9 cellular contexts compared by ENCODE assay signal in the genomic region with DNA sequence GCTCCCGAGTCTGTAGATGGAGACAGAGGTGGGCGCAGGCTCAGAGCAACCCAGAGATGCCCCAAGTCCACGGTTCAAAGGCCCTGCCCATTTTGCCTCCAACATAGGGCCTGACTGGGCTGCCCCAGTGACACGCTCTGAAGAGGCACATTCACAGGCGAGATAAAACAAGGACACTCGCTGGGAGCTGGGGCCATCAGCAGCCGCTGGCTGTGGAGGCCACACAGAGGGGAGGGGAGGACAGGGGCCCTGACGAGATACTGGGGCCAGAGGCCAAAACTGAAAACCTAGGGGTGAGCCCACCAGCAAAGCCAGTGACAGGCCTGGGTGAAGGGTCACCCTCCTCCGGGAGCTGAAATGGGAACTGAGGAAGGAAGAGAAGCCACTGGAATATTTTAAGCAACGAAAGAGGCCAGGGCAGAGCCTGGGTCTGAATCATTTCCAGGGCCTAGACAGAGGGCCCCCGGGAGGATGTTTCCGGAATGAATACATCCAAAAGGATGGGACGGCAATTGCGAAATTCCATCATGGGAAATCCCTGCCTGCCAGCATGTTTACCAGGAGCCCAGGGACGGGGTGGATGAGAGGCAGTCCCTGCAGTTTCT. TPM values are rescaled to one million over a fixed set of nuclear protein-coding genes. Genes with fewer than 3 reads are reported as not detected.
DNase-seq lines count a peak whose midpoint lies in the region; ATAC-seq and TF ChIP-seq lines count a peak whose summit lies in the region.
"Had no signal": no experiment of that assay in that cellular context is flagged by ENCODE, and none has a peak within 500 bp of the region (broad histone marks: within the 10 kb centered on the region; RNA-seq: fewer than 3 reads in every experiment).

No MANE protein-coding gene starts in this region.

- H3K79me2 ChIP-seq in GM23248 (ENCODE audit: insufficient read depth) (no peaks in the 10 kb centered on the region), hepatocyte (no peaks in the 10 kb centered on the region)
- H3K79me2 ChIP-seq: parathyroid adenoma had no signal

- H4K20me1 ChIP-seq in GM23248 (ENCODE audit: insufficient read depth) (no peaks in the 10 kb centered on the region), hepatocyte (ENCODE audit: insufficient read depth, poor library complexity, severe bottlenecking) (no peaks in the 10 kb centered on the region)

- H3K36me3 ChIP-seq in GM23248 (ENCODE audit: low read depth) = no peaks in the 10 kb centered on the region
- no peaks in the 10 kb centered on the region for H3K36me3 ChIP-seq in hepatocyte (replicated peaks; ENCODE audit: insufficient read depth, low read depth)

- peak overlapping the region; percentile 78 for H3K9ac ChIP-seq in GM23248
- H3K9ac ChIP-seq: parathyroid adenoma had no signal

- H3K4me2 ChIP-seq in GM23248 (ENCODE audit: unreplicated experiment) (peak overlapping the region; percentile 78), hepatocyte (no peak overlapping the region)

- 0 out of 2 replicates have a peak overlapping the region, but pooled peaks have one; percentile 28 for H3K4me3 ChIP-seq in GM23248
- H3K4me3 ChIP-seq in astrocyte of the spinal cord (ENCODE audit: low read depth, low read length) = no peak overlapping the region
- H3K4me3 ChIP-seq in hepatocyte = no peak overlapping the region

- H3K27ac ChIP-seq in GM23248 (peak overlapping the region; percentile 89), hepatocyte (peak overlapping the region; percentile 69)
- H3K27ac ChIP-seq: parathyroid adenoma had no signal

- no peaks in the 10 kb centered on the region for H3K27me3 ChIP-seq in GM23248 (replicated peaks; ENCODE audit: insufficient read depth)
- no peaks in the 10 kb centered on the region for H3K27me3 ChIP-seq in hepatocyte

- in situ Hi-C loops in GM23248 (cut with MboI) = no loop called here
- in situ Hi-C loops in astrocyte of the spinal cord (cut with HindIII; ENCODE audit: low sequenced_read_pairs) = no loop called here

- no peaks in the 10 kb centered on the region for H3K9me3 ChIP-seq in GM23248 (ENCODE audit: low read depth)
- no peaks in the 10 kb centered on the region for H3K9me3 ChIP-seq in hepatocyte (ENCODE audit: low read depth)

- peaks cover 8% of the 10 kb centered on the region; the same call in 1 of the 2 replicates for H3F3A ChIP-seq in GM23248 (ENCODE audit: insufficient read depth)

- H2AFZ ChIP-seq in GM23248 = peak overlapping the region; percentile 92
- no peak overlapping the region for H2AFZ ChIP-seq in hepatocyte
- H2AFZ ChIP-seq: parathyroid adenoma had no signal

- TF ChIP-seq CTCF in astrocyte of the spinal cord (IDR thresholded peaks at IDR 0.05; ENCODE audit: low read depth, low read length) (no peak), hepatocyte (IDR thresholded peaks at IDR 0.05; ENCODE audit: poor library complexity) (no peak)

- H3K9me2 ChIP-seq in GM23248 (ENCODE audit: insufficient read depth) (no peaks in the 10 kb centered on the region), hepatocyte (replicated peaks; ENCODE audit: insufficient read depth) (no peaks in the 10 kb centered on the region)

- peak; percentile 99 for DNase-seq in GM23248
- DNase-seq in astrocyte of the spinal cord (ENCODE audit: low read depth, low spot score) = peak; percentile 42
- DNase-seq in hepatocyte (ENCODE audit: low spot score) = peak; percentile 72
- DNase-seq in smooth muscle cell of the brain vasculature (ENCODE audit: low read depth, low spot score) = peak; percentile 57
- DNase-seq in RPMI8226 = no peak
- no peak for DNase-seq in NCI-H1092 treated with DMSO at 0.1 percent for 48 hours (lab: John Stamatoyannopoulos, UW)

- ATAC-seq in HG03175 (IDR thresholded peaks at IDR 0.05; ENCODE audit: unreplicated experiment) (no peak), GM21390 (IDR thresholded peaks at IDR 0.05; ENCODE audit: unreplicated experiment) (no peak)

- peaks cover 51% of the 10 kb centered on the region for H3K4me1 ChIP-seq in GM23248 (ENCODE audit: insufficient read depth)
- peaks cover 12% of the 10 kb centered on the region for H3K4me1 ChIP-seq in hepatocyte (ENCODE audit: insufficient read depth)
- H3K4me1 ChIP-seq: parathyroid adenoma had no signal

- 15 to 20% methylated on average over 14 to 15 of the region's 15 CpGs for WGBS in GM23248 (ENCODE audit: low coverage in 1 of 2, low lambda C conversion rate in 2 of 2, missing lambda C conversion rate in 2 of 2), 2 experiments
- 69% methylated on average over 15 of the region's 15 CpGs for WGBS in hepatocyte (ENCODE audit: low lambda C conversion rate, missing lambda C conversion rate)

RNA-seq across cellular contexts. Expression of a gene that starts 28.8 kb away (rescaled TPM):
- 4.8 and 4.9 TPM in 2 replicates for total RNA-seq in GM23248 (2014; rRNA removed; shearing (Covaris generic))
- polyA plus RNA-seq in GM23248 (2016; fragmentation: Nextera tagmentation; extraction: Ambion mirVana) = 5.4 and 5.6 TPM in 2 replicates
- total RNA-seq in hepatocyte = 7.9 and 9.9 TPM in 2 replicates
- 8.7 and 10.7 TPM in 2 replicates for polyA plus RNA-seq in hepatocyte

Comparison
In these comparisons a context has a peak if more than half of its experiments do, and no peak if none do; other contexts are left out.
1. DNase-seq: peak in GM23248 (single experiment), astrocyte of the spinal cord (single experiment), hepatocyte (single experiment) and smooth muscle cell of the brain vasculature (single experiment); none in RPMI8226 (single experiment) and NCI-H1092 treated with DMSO at 0.1 percent for 48 hours (single experiment).